Comparison of ENCODE assay signal across 11 cellular contexts in genomic region chr19:13838071-13838942, GRCh38. TPM values are rescaled to one million over a fixed set of nuclear protein-coding genes. Genes with fewer than 3 reads are reported as not detected.
DNase-seq lines count a peak whose midpoint lies in the region; ATAC-seq, FAIRE-seq and TF ChIP-seq lines count a peak whose summit lies in the region.
"Had no signal": no experiment of that assay in that cellular context is flagged by ENCODE, and none has a peak within 500 bp of the region (broad histone marks: within the 10 kb centered on the region; RNA-seq: fewer than 3 reads in every experiment).

No MANE protein-coding gene starts in this region.

- no peak for DNase-seq in activated naive CD4-positive, alpha-beta T cell (lab: John Stamatoyannopoulos, UW)
- no peak for DNase-seq in K562 (ENCODE audit: extremely low read depth in 1 of 4, low spot score in 3 of 4)
- DNase-seq in upper lobe of left lung = no peak
- DNase-seq in lower leg skin (ENCODE audit: low spot score in 2 of 2) = no peak
- DNase-seq in NCI-H2107 (lab: John Stamatoyannopoulos, UW) = no peak
- DNase-seq: NCI-H2227 treated with DMSO at 0.1 percent for 48 hours had no signal

- no peaks in the 10 kb centered on the region for H3K9me3 Mint-ChIP-seq in activated naive CD4-positive, alpha-beta T cell treated with anti-CD3 and anti-CD28 coated beads, Interleukin-2, amount 50 U/mL, for 24 hours

- H3K36me3 ChIP-seq in K562 (ENCODE audit: control insufficient read depth, insufficient read depth, low read length) (peaks cover 33% of the 10 kb centered on the region; the same call in 2 of the 3 replicates), mesodermal cell (ENCODE audit: control insufficient read depth, insufficient read depth, low read length) (peaks cover 77% of the 10 kb centered on the region), upper lobe of left lung (peaks cover 0 to 45% (median 32%) of the 10 kb centered on the region in 4 donors)

- H3K27me3 ChIP-seq in K562 (ENCODE audit: control insufficient read depth in 2 of 2, insufficient read depth in 2 of 2, low read length in 2 of 2) (no peaks in the 10 kb centered on the region), upper lobe of left lung (no peaks in the 10 kb centered on the region)

- H4K20me1 ChIP-seq in K562 (replicated peaks; ENCODE audit: control insufficient read depth, insufficient read depth, low read length) = 0 out of 2 replicates have a peak, but pooled peaks cover 3% of the 10 kb centered on the region

- TF ChIP-seq POLR2A in K562 (conservative IDR thresholded peaks at IDR 0.05) = no peak
- no peak for TF ChIP-seq POLR2A in upper lobe of left lung (IDR thresholded peaks at IDR 0.05)
- no peak for TF ChIP-seq POLR2A in lower leg skin (IDR thresholded peaks at IDR 0.05)

- 74% methylated on average over 13 of the region's 13 CpGs for WGBS in K562 (ENCODE audit: insufficient coverage, low coverage, missing lambda C conversion rate)
- WGBS in mesodermal cell (ENCODE audit: insufficient coverage in 2 of 2), 2 experiments = 94 to 95% methylated on average over 5 to 7 of the region's 13 CpGs
- 38 to 63% methylated on average over 12 to 13 of the region's 13 CpGs for WGBS in upper lobe of left lung, 2 donors
- WGBS in lower leg skin, 2 donors = 43 to 44% methylated on average over 13 of the region's 13 CpGs

- TF ChIP-seq RAD21 in K562 (CRISPR knock-in tag; conservative IDR thresholded peaks at IDR 0.05 in 1 of 2, IDR thresholded peaks at IDR 0.05 in 1 of 2) = no peak

- in situ Hi-C loops in K562 (cut with MboI) = no loop called here

- peak overlapping the region; percentile 91 to 98 for H3K9ac ChIP-seq in K562 (ENCODE audit: insufficient read depth in 1 of 2, low read depth in 2 of 2, low read length in 2 of 2)

- no peak for FAIRE-seq in K562 (lab: Jason Lieb, UNC)
- FAIRE-seq: bronchial epithelial cell had no signal

- POLR2A ChIA-PET in K562 (lab: Yijun Ruan, JAX) = interaction anchor here (1.1 to 1.5 kb wide), 3 partner anchors 9 to 21 kb away, joined by 3 to 5 read pairs (median 5); no protein-coding TSS in a partner anchor

- no peaks in the 10 kb centered on the region for H3K9me3 ChIP-seq in K562 (replicated peaks; ENCODE audit: control insufficient read depth, insufficient read depth, low read depth, low read length)
- H3K9me3 ChIP-seq in mesodermal cell (ENCODE audit: control insufficient read depth, low read length) = no peaks in the 10 kb centered on the region
- no peaks in the 10 kb centered on the region for H3K9me3 ChIP-seq in upper lobe of left lung

- CTCF ChIA-PET in K562 (lab: Yijun Ruan, JAX; ENCODE audit: low intra/inter-chr PET ratio) = interaction anchor here (0.5 to 0.9 kb wide), 2 partner anchors 42 to 47 kb away, joined by 3 read pairs; no protein-coding TSS in a partner anchor

- TF ChIP-seq EP300 in K562 (IDR thresholded peaks at IDR 0.05; ENCODE audit: low read length) (no peak), upper lobe of left lung (IDR thresholded peaks at IDR 0.05) (no peak)

- H3K36me3 Mint-ChIP-seq in activated naive CD4-positive, alpha-beta T cell treated with anti-CD3 and anti-CD28 coated beads, Interleukin-2, amount 50 U/mL, for 24 hours = peaks cover 3% of the 10 kb centered on the region

- H3K4me1 Mint-ChIP-seq in activated naive CD4-positive, alpha-beta T cell treated with anti-CD3 and anti-CD28 coated beads, Interleukin-2, amount 50 U/mL, for 24 hours = peaks cover 43% of the 10 kb centered on the region

- peaks cover 70% of the 10 kb centered on the region for H3K79me2 ChIP-seq in K562 (ENCODE audit: control insufficient read depth, insufficient read depth, low read length)

- H3K4me2 ChIP-seq in K562 (ENCODE audit: insufficient read depth, low read length) = peak overlapping the region; percentile 92

- peak overlapping the region; percentile 97 for H3K27ac ChIP-seq in K562 (ENCODE audit: extremely low read depth, low read depth, low read length)
- H3K27ac ChIP-seq in mesodermal cell (ENCODE audit: low read depth, low read length, severe bottlenecking) = peak overlapping the region; percentile 55
- H3K27ac ChIP-seq in upper lobe of left lung = peak overlapping the region; percentile 99 to 100 (median 100)

- H3K4me3 ChIP-seq in K562 (peak overlapping the region; percentile 72), mesodermal cell (ENCODE audit: extremely low read depth, insufficient read depth, low read length, poor library complexity, severe bottlenecking) (peak overlapping the region; percentile 93), upper lobe of left lung (peak overlapping the region; percentile 9 to 97 (median 90)), lower leg skin (ENCODE audit: low read depth, poor library complexity, severe bottlenecking) (no peak overlapping the region)

- H3K27me3 Mint-ChIP-seq in activated naive CD4-positive, alpha-beta T cell treated with anti-CD3 and anti-CD28 coated beads, Interleukin-2, amount 50 U/mL, for 24 hours = no peaks in the 10 kb centered on the region

- peak overlapping the region; percentile 77 for H2AFZ ChIP-seq in K562 (ENCODE audit: low read depth, low read length)

- TF ChIP-seq CTCF in K562 (IDR thresholded peaks at IDR 0.05 in 2 of 3, conservative IDR thresholded peaks at IDR 0.05 in 1 of 3; ENCODE audit: insufficient read depth in 2 of 3, low read depth in 1 of 3, low read length in 3 of 3) (no peak), upper lobe of left lung (IDR thresholded peaks at IDR 0.05) (no peak), lower leg skin (IDR thresholded peaks at IDR 0.05) (no peak)

- ATAC-seq in K562 = no peak
- ATAC-seq in upper lobe of left lung (ENCODE audit: low FRiP score in 2 of 2) = no peak
- no peak for ATAC-seq in GM21515 (IDR thresholded peaks at IDR 0.05; ENCODE audit: unreplicated experiment)

- no TSS peak for BruUV-seq in K562 (replicated peaks; lab: Mats Ljungman, UMichigan)

- H3K4me3 Mint-ChIP-seq in activated naive CD4-positive, alpha-beta T cell treated with anti-CD3 and anti-CD28 coated beads, Interleukin-2, amount 50 U/mL, for 24 hours = peak overlapping the region; percentile 94

- intact Hi-C loops in K562 (cut with micrococcal nuclease) = no loop called here
- intact Hi-C loops in lower leg skin (cut with DNase I; ENCODE audit: low total_unique reads) = no loop called here

- H3K4me1 ChIP-seq in K562 (replicated peaks in 1 of 2; ENCODE audit: control insufficient read depth in 2 of 2, insufficient read depth in 2 of 2, low read length in 2 of 2) (peaks cover 31 to 81% of the 10 kb centered on the region in 2 experiments), mesodermal cell (ENCODE audit: control insufficient read depth, insufficient read depth, low read length, poor library complexity, severe bottlenecking) (peaks cover 42% of the 10 kb centered on the region), upper lobe of left lung (peaks cover 56 to 86% (median 73%) of the 10 kb centered on the region in 4 donors)

- peak overlapping the region; percentile 93 for H3K27ac Mint-ChIP-seq in activated naive CD4-positive, alpha-beta T cell treated with anti-CD3 and anti-CD28 coated beads, Interleukin-2, amount 50 U/mL, for 24 hours

- no peaks in the 10 kb centered on the region for H3K9me1 ChIP-seq in K562 (ENCODE audit: control insufficient read depth, insufficient read depth, low read length)

TF ChIP-seq in K562, 482 proteins besides CTCF, POLR2A, EP300 and RAD21 (continues in another document):
- no peak for TF ChIP-seq ZNF695 (CRISPR knock-in tag; IDR thresholded peaks at IDR 0.05)
- TF ChIP-seq SNRNP70 (optimal IDR thresholded peaks at IDR 0.05; ENCODE audit: low read depth, low read length) = no peak

RNA-seq across cellular contexts. Expression of gene NANOS3, which starts 38.6 kb away (rescaled TPM):
- not detected in 2 replicates for total RNA-seq in K562 (2011; cell fraction: chromatin; rRNA removed; ENCODE audit: low replicate concordance)
- not detected in 2 replicates for total RNA-seq in K562 (2011; cell fraction: nucleolus; rRNA removed)
- total RNA-seq in K562 (2011; cell fraction: nucleoplasm; rRNA removed) = not detected in 2 replicates
- total RNA-seq in K562 (2014; rRNA removed) (not detected in 2 replicates), K562 (2014; rRNA removed; fragmentation: Illumina TruSeq; extraction: Trizol) (not detected in 2 replicates), K562 (2015; rRNA removed; fragmentation: Illumina TruSeq; extraction: Trizol) (not detected in 2 replicates), K562 (2021) (not detected in 2 replicates), upper lobe of left lung (1 to 10 TPM in 2 of 6 donors, not detected in 4; 1.3 to 5.2 TPM), lower leg skin (not detected)
- polyA plus RNA-seq in K562 (2011; rRNA removed) (not detected in 2 replicates), K562 (2014; fragmentation: Illumina TruSeq; extraction: Trizol) (not detected in 2 replicates), K562 (2014; fragmentation: Nextera tagmentation; extraction: Ambion mirVana) (not detected), K562 (2014; rRNA removed) (not detected in 2 replicates)
- polyA plus RNA-seq in K562 (2011; cell fraction: cytosol; rRNA removed) = not detected in 2 replicates
- not detected in 2 replicates for polyA plus RNA-seq in K562 (2011; cell fraction: nucleus; rRNA removed)
- not detected in 2 replicates for polyA plus RNA-seq in K562 (2012)
- polyA minus RNA-seq in K562 (2011; rRNA and poly(A)+ RNA removed) = not detected in 2 replicates
- not detected in 2 replicates for polyA minus RNA-seq in K562 (2011; cell fraction: cytosol; rRNA and poly(A)+ RNA removed)
- polyA minus RNA-seq in K562 (2011; cell fraction: nucleus; rRNA and poly(A)+ RNA removed) = not detected in 2 replicates
- polyA plus RNA-seq in mesodermal cell (2013, experiment 1 of 2) = 3.8 TPM
- polyA plus RNA-seq in mesodermal cell (2013, experiment 2 of 2) = 2.2 TPM
- total RNA-seq: H4 had no signal

RNA-seq across cellular contexts. Expression of gene ZSWIM4, which starts 43.1 kb away (rescaled TPM):
- 1.5 and 4.2 TPM in 2 replicates for total RNA-seq in K562 (2011; cell fraction: chromatin; rRNA removed; ENCODE audit: low replicate concordance)
- total RNA-seq in K562 (2011; cell fraction: nucleolus; rRNA removed) = 3.5 and 3.7 TPM in 2 replicates
- 1.9 and 2.8 TPM in 2 replicates for total RNA-seq in K562 (2011; cell fraction: nucleoplasm; rRNA removed)
- total RNA-seq in K562 (2014; rRNA removed) (1.0 and 1.3 TPM in 2 replicates), K562 (2014; rRNA removed; fragmentation: Illumina TruSeq; extraction: Trizol) (0.22 and 0.25 TPM in 2 replicates), K562 (2015; rRNA removed; fragmentation: Illumina TruSeq; extraction: Trizol) (0.25 and 0.57 TPM in 2 replicates), K562 (2021) (3.5 and 3.7 TPM in 2 replicates), upper lobe of left lung (10 to 100 TPM in 4 of 6 donors, 1 to 10 TPM in 2; 7.3 to 22.6 (median 10.1) TPM), lower leg skin (10 to 100 TPM; 22.3 to 29.9 (median 23.3) TPM)
- polyA plus RNA-seq in K562 (2011; rRNA removed) (0.67 and 1.0 TPM in 2 replicates), K562 (2014; fragmentation: Illumina TruSeq; extraction: Trizol) (0.79 and 1.7 TPM in 2 replicates), K562 (2014; fragmentation: Nextera tagmentation; extraction: Ambion mirVana) (not detected), K562 (2014; rRNA removed) (1.1 and 2.1 TPM in 2 replicates)
- 0.81 and 2.0 TPM in 2 replicates for polyA plus RNA-seq in K562 (2011; cell fraction: cytosol; rRNA removed)
- polyA plus RNA-seq in K562 (2011; cell fraction: nucleus; rRNA removed) = 1.5 and 4.5 TPM in 2 replicates
- polyA plus RNA-seq in K562 (2012) = 1.3 and 3.5 TPM in 2 replicates
- polyA minus RNA-seq in K562 (2011; rRNA and poly(A)+ RNA removed) = 0.54 and 0.98 TPM in 2 replicates
- polyA minus RNA-seq in K562 (2011; cell fraction: cytosol; rRNA and poly(A)+ RNA removed) = 3.0 and 5.0 TPM in 2 replicates
- polyA minus RNA-seq in K562 (2011; cell fraction: nucleus; rRNA and poly(A)+ RNA removed) = 1.5 and 1.7 TPM in 2 replicates
- 25.4 TPM for polyA plus RNA-seq in mesodermal cell (2013, experiment 1 of 2)
- 17.4 TPM for polyA plus RNA-seq in mesodermal cell (2013, experiment 2 of 2)
